In the genomic region with DNA sequence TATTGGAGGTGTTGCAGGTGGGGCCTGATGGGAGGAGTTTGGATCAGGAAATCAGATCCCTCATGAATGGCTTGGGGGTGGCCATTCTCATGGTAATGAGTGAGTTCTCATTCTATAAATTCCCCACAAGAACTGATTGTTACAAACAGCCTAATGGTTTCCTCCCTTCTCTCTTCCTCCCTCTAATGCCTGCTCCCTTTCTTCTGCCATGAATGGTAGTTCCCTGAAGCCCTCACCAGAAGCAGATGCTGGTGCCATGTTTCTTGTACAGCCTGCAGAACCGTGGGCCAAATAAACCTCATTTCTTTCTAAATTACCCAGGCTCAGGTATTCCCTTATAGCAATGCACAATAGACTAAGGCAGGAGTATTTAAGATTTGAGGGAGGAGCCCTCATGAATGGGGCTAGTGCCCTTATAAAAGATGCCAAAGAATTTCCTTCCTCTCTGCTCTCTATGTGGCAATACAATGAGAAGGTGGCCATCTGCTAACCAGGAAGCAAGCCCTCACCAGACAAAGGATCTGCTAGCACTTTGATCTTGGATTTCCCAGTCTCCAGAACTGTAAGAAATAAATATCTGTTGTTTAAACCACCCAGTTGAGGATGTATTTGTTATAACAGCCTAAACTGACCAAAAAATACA, we compare ENCODE assay signal across 1 cellular context.
A peak's percentile ranks its signal among the peaks of the same experiment; 100 is the strongest.
TF ChIP-seq lines count a peak whose summit lies in the region.

No MANE protein-coding gene starts in this region.

TF ChIP-seq in H1, 55 proteins besides CTCF, POLR2A, EP300 and RAD21:
- TF ChIP-seq CEBPB (IDR thresholded peaks at IDR 0.05; ENCODE audit: low read depth, low read length): peak; percentile 62; the same call in 1 of the 2 replicates
- TF ChIP-seq EGR1 (IDR thresholded peaks at IDR 0.05; ENCODE audit: borderline replicate concordance, low read depth, low read length): no peak
- TF ChIP-seq, protein P1, sequence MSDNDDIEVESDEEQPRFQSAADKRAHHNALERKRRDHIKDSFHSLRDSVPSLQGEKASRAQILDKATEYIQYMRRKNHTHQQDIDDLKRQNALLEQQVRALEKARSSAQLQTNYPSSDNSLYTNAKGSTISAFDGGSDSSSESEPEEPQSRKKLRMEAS (IDR thresholded peaks at IDR 0.05): no peak
- TF ChIP-seq SP4 (IDR thresholded peaks at IDR 0.05; ENCODE audit: low read length): no peak
- TF ChIP-seq ASH2L (IDR thresholded peaks at IDR 0.05; ENCODE audit: low read length): peak; percentile 28
- peak; percentile 49; the same call in 1 of the 2 replicates for TF ChIP-seq POU5F1 (IDR thresholded peaks at IDR 0.05; ENCODE audit: low read depth, low read length)
- TF ChIP-seq EZH2 (IDR thresholded peaks at IDR 0.05; ENCODE audit: low read depth, low read length, severe bottlenecking): no peak
- 0 out of 2 replicates have a peak, but pooled peaks have one; percentile 39 for TF ChIP-seq SP1 (IDR thresholded peaks at IDR 0.05; ENCODE audit: low read depth, low read length)
- TF ChIP-seq YY1 (IDR thresholded peaks at IDR 0.05; ENCODE audit: low read depth, low read length): peak; percentile 72
TF ChIP-seq in H1: peak in this region for 5.
